Comparison of ENCODE assay signal across 28 cellular contexts in genomic region chr12:122102331-122102730, GRCh38. TPM values are rescaled to one million over a fixed set of nuclear protein-coding genes. Genes with fewer than 3 reads are reported as not detected.
DNase-seq lines count a peak whose midpoint lies in the region; ATAC-seq and TF ChIP-seq lines count a peak whose summit lies in the region.
"Had no signal": no experiment of that assay in that cellular context is flagged by ENCODE, and none has a peak within 500 bp of the region (broad histone marks: within the 10 kb centered on the region; RNA-seq: fewer than 3 reads in every experiment).

No MANE protein-coding gene starts in this region.

- H3K27ac Mint-ChIP-seq in CD4-positive, alpha-beta T cell = peak overlapping the region; percentile 87
- H3K27ac Mint-ChIP-seq in activated T-helper 17 cell treated with anti-CD3 and anti-CD28 coated beads, Interleukin-2, amount 50 U/mL, for 72 hours = no peak overlapping the region
- H3K27ac Mint-ChIP-seq: HFFc6, IgD-negative memory B cell, mesothelial cell of epicardium, nephron progenitor cell had no signal

- H3K4me1 ChIP-seq in BLaER1 (peaks cover 99% of the 10 kb centered on the region), mucosa of rectum (ENCODE audit: control insufficient read depth in 2 of 2, insufficient read depth in 2 of 2, low read length in 2 of 2) (peaks cover 69 to 77% of the 10 kb centered on the region in 2 donors)

- peak overlapping the region; percentile 27 for H3K4me2 ChIP-seq in BLaER1

- no peak for ATAC-seq in CD4-positive, alpha-beta T cell (ENCODE audit: poor library complexity)
- no peak for ATAC-seq in activated T-helper 17 cell treated with anti-CD3 and anti-CD28 coated beads, Interleukin-2, amount 50 U/mL, for 72 hours (replicated peaks)
- ATAC-seq in GM21381 (IDR thresholded peaks at IDR 0.05; ENCODE audit: unreplicated experiment) = no peak
- ATAC-seq in HG03571 (IDR thresholded peaks at IDR 0.05; ENCODE audit: unreplicated experiment) = no peak
- ATAC-seq: pancreas; PC-3; right lobe of liver; stimulated activated naive CD8-positive, alpha-beta T cell treated with anti-CD3 and anti-CD28 coated beads, Interleukin-15, amount 100 ng/mL, for 72 hours had no signal

- no peaks in the 10 kb centered on the region for H3K27me3 Mint-ChIP-seq in CD4-positive, alpha-beta T cell
- H3K27me3 Mint-ChIP-seq in activated T-helper 17 cell treated with anti-CD3 and anti-CD28 coated beads, Interleukin-2, amount 50 U/mL, for 72 hours = no peaks in the 10 kb centered on the region
- H3K27me3 Mint-ChIP-seq: IgD-negative memory B cell; stimulated activated naive CD8-positive, alpha-beta T cell treated with anti-CD3 and anti-CD28 coated beads, Interleukin-15, amount 100 ng/mL, for 72 hours had no signal

- peaks cover 100% of the 10 kb centered on the region for H4K20me1 ChIP-seq in BLaER1

- no peak for TF ChIP-seq CTCF in CD4-positive, alpha-beta T cell (IDR thresholded peaks at IDR 0.05)

- intact Hi-C loops in CD4-positive, alpha-beta T cell (cut with DNase I, micrococcal nuclease) = no loop called here

- H3K27ac ChIP-seq in BLaER1 = peak overlapping the region; percentile 16; the same call in 1 of the 2 replicates
- H3K27ac ChIP-seq in CD4-positive, alpha-beta T cell (ENCODE audit: low read depth, low read length) = peak overlapping the region; percentile 18
- H3K27ac ChIP-seq in mucosa of rectum (ENCODE audit: low read depth in 2 of 2, low read length in 2 of 2) = peak overlapping the region; percentile 52 to 62
- H3K27ac ChIP-seq: ascending aorta, pancreas, right lobe of liver, tibial nerve had no signal

- H3K4me3 ChIP-seq in BLaER1 (no peak overlapping the region), mucosa of rectum (ENCODE audit: low read length in 2 of 2) (no peak overlapping the region)
- H3K4me3 ChIP-seq: ascending aorta, pancreas, right lobe of liver, tibial nerve had no signal

- DNase-seq in CD4-positive, alpha-beta T cell = no peak
- DNase-seq in COLO668 (lab: John Stamatoyannopoulos, UW; ENCODE audit: unreplicated experiment) = no peak
- DNase-seq: activated CD8-positive, alpha-beta memory T cell treated with anti-CD3 and anti-CD28 coated beads for 24 hours; activated naive CD4-positive, alpha-beta T cell treated with anti-CD3 and anti-CD28 coated beads, Interleukin-2, amount 50 U/mL, for 16 hours; activated T-cell treated with anti-CD3 and anti-CD28 coated beads, Interleukin-2, amount 50 U/mL, for 48 hours; CD8-positive, alpha-beta memory T cell; foreskin melanocyte; GDM1; HFFc6; hypothalamus; NCI-H1105; NCI-H2029; NCI-H2227 treated with DMSO at 0.1 percent for 48 hours; nephron progenitor cell; PC-3; right lobe of liver; SHP77 treated with DMSO at 0.1 percent for 48 hours; stimulated activated naive CD8-positive, alpha-beta T cell treated with anti-CD3 and anti-CD28 coated beads, Interleukin-15, amount 100 ng/mL, for 72 hours had no signal

- no peaks in the 10 kb centered on the region for H3K9me3 Mint-ChIP-seq in CD4-positive, alpha-beta T cell
- H3K9me3 Mint-ChIP-seq in activated T-helper 17 cell treated with anti-CD3 and anti-CD28 coated beads, Interleukin-2, amount 50 U/mL, for 72 hours = no peaks in the 10 kb centered on the region
- H3K9me3 Mint-ChIP-seq: HFFc6; IgD-negative memory B cell; stimulated activated naive CD8-positive, alpha-beta T cell treated with anti-CD3 and anti-CD28 coated beads, Interleukin-15, amount 100 ng/mL, for 72 hours had no signal

- H3K9ac ChIP-seq in BLaER1 (no peak overlapping the region), mucosa of rectum (ENCODE audit: low read depth in 1 of 2, low read length in 2 of 2) (no peak overlapping the region)

- H3K36me3 ChIP-seq in BLaER1 (peaks cover 24% of the 10 kb centered on the region), mucosa of rectum (ENCODE audit: control insufficient read depth in 2 of 2, insufficient read depth in 2 of 2, low read length in 2 of 2) (no peaks in the 10 kb centered on the region)
- H3K36me3 ChIP-seq: ascending aorta, pancreas, right lobe of liver, tibial nerve had no signal

- H3K27me3 ChIP-seq in BLaER1 = no peaks in the 10 kb centered on the region
- no peaks in the 10 kb centered on the region for H3K27me3 ChIP-seq in CD4-positive, alpha-beta T cell (ENCODE audit: control insufficient read depth, insufficient read depth, low read length)
- no peaks in the 10 kb centered on the region for H3K27me3 ChIP-seq in mucosa of rectum (ENCODE audit: control insufficient read depth in 2 of 2, insufficient read depth in 2 of 2, low read length in 2 of 2)
- H3K27me3 ChIP-seq: ascending aorta, pancreas, right lobe of liver, tibial nerve had no signal

- H3K4me3 Mint-ChIP-seq in CD4-positive, alpha-beta T cell = peak overlapping the region; percentile 30
- H3K4me3 Mint-ChIP-seq in activated T-helper 17 cell treated with anti-CD3 and anti-CD28 coated beads, Interleukin-2, amount 50 U/mL, for 72 hours = peak overlapping the region; percentile 7
- H3K4me3 Mint-ChIP-seq: HFFc6, mesothelial cell of epicardium, nephron progenitor cell had no signal

- H3K9me3 ChIP-seq in BLaER1 = no peaks in the 10 kb centered on the region
- H3K9me3 ChIP-seq in CD4-positive, alpha-beta T cell (ENCODE audit: control insufficient read depth, low read length) = no peaks in the 10 kb centered on the region
- no peaks in the 10 kb centered on the region for H3K9me3 ChIP-seq in mucosa of rectum (ENCODE audit: control insufficient read depth in 2 of 2, low read length in 2 of 2)
- H3K9me3 ChIP-seq: ascending aorta, pancreas, right lobe of liver, tibial nerve had no signal

- POLR2A ChIA-PET in CD4-positive, alpha-beta T cell (lab: Charles Lee) = interaction anchor here (9.3 kb wide), 1 partner anchor 22 kb away, joined by 110 read pairs; the partner anchor contains the start of gene MLXIP

- peaks cover 84% of the 10 kb centered on the region for H3K4me1 Mint-ChIP-seq in CD4-positive, alpha-beta T cell (ENCODE audit: low read depth)
- peaks cover 51% of the 10 kb centered on the region for H3K4me1 Mint-ChIP-seq in activated T-helper 17 cell treated with anti-CD3 and anti-CD28 coated beads, Interleukin-2, amount 50 U/mL, for 72 hours

- no peaks in the 10 kb centered on the region for H3K36me3 Mint-ChIP-seq in CD4-positive, alpha-beta T cell (ENCODE audit: low read depth)
- H3K36me3 Mint-ChIP-seq in activated T-helper 17 cell treated with anti-CD3 and anti-CD28 coated beads, Interleukin-2, amount 50 U/mL, for 72 hours (ENCODE audit: low read depth) = no peaks in the 10 kb centered on the region

- CTCF ChIA-PET in CD4-positive, alpha-beta T cell (lab: Charles Lee) = interaction anchor here (1.0 to 2.5 kb wide), 3 partner anchors 21 to 48 kb away, joined by 3 to 8 read pairs (median 7); partner anchors contain the start of gene MLXIP

RNA-seq across cellular contexts. Expression of gene MLXIP, which starts 23.8 kb away (rescaled TPM):
- total RNA-seq in CD4-positive, alpha-beta T cell = 10 to 100 TPM; 98.0 to 99.3 TPM
- 10 to 100 TPM; 19.7 to 28.9 TPM for total RNA-seq in activated T-helper 17 cell treated with anti-CD3 and anti-CD28 coated beads, Interleukin-2, amount 50 U/mL, for 72 hours
